In genomic region chr12:69932154-69932553, GRCh38 we compare ENCODE assay signal across 18 cellular contexts.
"Had no signal": no experiment of that assay in that cellular context is flagged by ENCODE, and none has a peak within 500 bp of the region (broad histone marks: within the 10 kb centered on the region; RNA-seq: fewer than 3 reads in every experiment).

No MANE protein-coding gene starts in this region.

- DNase-seq: activated CD4-positive, CD25-positive, alpha-beta regulatory T cell; activated gamma-delta T cell; activated naive CD8-positive, alpha-beta T cell treated with anti-CD3 and anti-CD28 coated beads, Interleukin-2, amount 10 ng/mL, durations not matched to agents 7 days and 5 days; activated T-cell treated with anti-CD3 and anti-CD28 coated beads, Interleukin-2, amount 50 U/mL, for 4 hours; aorta; dorsolateral prefrontal cortex; esophagus squamous epithelium; foreskin fibroblast; immature natural killer cell; left colon; ovary; stimulated activated CD4-positive, alpha-beta T cell treated with anti-CD3 and anti-CD28 coated beads, Interleukin-2, amount 100 ng/mL, for 48 hours; T-helper 2 cell had no signal

- H3K4me3 Mint-ChIP-seq: activated naive CD8-positive, alpha-beta T cell treated with anti-CD3 and anti-CD28 coated beads, Interleukin-2, amount 10 ng/mL, durations not matched to agents 7 days and 5 days; activated T-cell treated with anti-CD3 and anti-CD28 coated beads, Interleukin-2, amount 50 U/mL, for 4 hours; immature natural killer cell; nephron; stimulated activated naive CD8-positive, alpha-beta T cell treated with anti-CD3 and anti-CD28 coated beads, Interleukin-15, Interleukin-2, amounts not matched to agents 100 ng/mL and 50 ng/mL, for 24 hours had no signal

- H3K36me3 ChIP-seq: esophagus squamous epithelium, ovary had no signal

- H3K9me3 ChIP-seq: esophagus squamous epithelium, ovary had no signal

- FAIRE-seq: bronchial epithelial cell, endometrium, TTC549 had no signal

- H3K27me3 ChIP-seq: dorsolateral prefrontal cortex, esophagus squamous epithelium, ovary had no signal

- H3K9me3 Mint-ChIP-seq: activated naive CD8-positive, alpha-beta T cell treated with anti-CD3 and anti-CD28 coated beads, Interleukin-2, amount 10 ng/mL, durations not matched to agents 7 days and 5 days; activated T-cell treated with anti-CD3 and anti-CD28 coated beads, Interleukin-2, amount 50 U/mL, for 4 hours; immature natural killer cell; nephron; stimulated activated naive CD8-positive, alpha-beta T cell treated with anti-CD3 and anti-CD28 coated beads, Interleukin-15, Interleukin-2, amounts not matched to agents 100 ng/mL and 50 ng/mL, for 24 hours had no signal

- H3K4me1 Mint-ChIP-seq: activated naive CD8-positive, alpha-beta T cell treated with anti-CD3 and anti-CD28 coated beads, Interleukin-2, amount 10 ng/mL, durations not matched to agents 7 days and 5 days; immature natural killer cell had no signal

- H3K27ac Mint-ChIP-seq: activated naive CD8-positive, alpha-beta T cell treated with anti-CD3 and anti-CD28 coated beads, Interleukin-2, amount 10 ng/mL, durations not matched to agents 7 days and 5 days; immature natural killer cell; nephron; stimulated activated naive CD8-positive, alpha-beta T cell treated with anti-CD3 and anti-CD28 coated beads, Interleukin-15, Interleukin-2, amounts not matched to agents 100 ng/mL and 50 ng/mL, for 24 hours had no signal

- H3K4me3 ChIP-seq: dorsolateral prefrontal cortex, esophagus squamous epithelium, ovary had no signal

- H3K27ac ChIP-seq: dorsolateral prefrontal cortex, esophagus squamous epithelium, ovary had no signal

- ATAC-seq: activated T-cell treated with anti-CD3 and anti-CD28 coated beads, Interleukin-2, amount 50 U/mL, for 4 hours; left colon had no signal

- H3K36me3 Mint-ChIP-seq: activated naive CD8-positive, alpha-beta T cell treated with anti-CD3 and anti-CD28 coated beads, Interleukin-2, amount 10 ng/mL, durations not matched to agents 7 days and 5 days; immature natural killer cell had no signal
